ENCODE assay signal across 20 cellular contexts in genomic region chr2:8300216-8300615, GRCh38.
"Had no signal": no experiment of that assay in that cellular context is flagged by ENCODE, and none has a peak within 500 bp of the region (broad histone marks: within the 10 kb centered on the region; RNA-seq: fewer than 3 reads in every experiment).

No MANE protein-coding gene starts in this region.

- ATAC-seq: activated CD4-positive, CD25-positive, alpha-beta regulatory T cell treated with anti-CD3 and anti-CD28 coated beads, Interleukin-2, amount 50 U/mL, for 24 hours; activated naive CD4-positive, alpha-beta T cell treated with anti-CD3 and anti-CD28 coated beads, Interleukin-2, amount 50 U/mL, for 72 hours; activated T-cell treated with anti-CD3 and anti-CD28 coated beads, Interleukin-2, amount 50 U/mL, for 4 hours; left ventricle myocardium superior; upper lobe of right lung had no signal

- H3K4me1 Mint-ChIP-seq: nephron had no signal

- H3K27ac Mint-ChIP-seq: activated naive CD4-positive, alpha-beta T cell treated with anti-CD3 and anti-CD28 coated beads, Interleukin-2, amount 50 U/mL, for 72 hours; memory B cell; nephron had no signal

- H3K4me3 Mint-ChIP-seq: activated T-cell treated with anti-CD3 and anti-CD28 coated beads, Interleukin-2, amount 50 U/mL, for 4 hours; memory B cell; nephron had no signal

- DNase-seq: activated CD4-positive, alpha-beta T cell treated with anti-CD3 and anti-CD28 coated beads, Interleukin-2, amount 50 U/mL, for 1 hour; activated effector memory CD4-positive, alpha-beta T cell treated with anti-CD3 and anti-CD28 coated beads, Interleukin-2, amount 50 U/mL, for 16 hours; activated T-cell treated with anti-CD3 and anti-CD28 coated beads, Interleukin-2, amount 50 U/mL, for 4 hours; anterior cingulate cortex; effector memory CD4-positive, alpha-beta T cell; foreskin fibroblast; hypothalamus; kidney glomerular epithelial cell; left ventricle myocardium superior; sigmoid colon; spleen; stimulated activated CD4-positive, alpha-beta T cell treated with anti-CD3 and anti-CD28 coated beads, Interleukin-1b, Interleukin-23, amount 100 ng/mL, for 48 hours; stomach; testis; upper lobe of right lung had no signal

- H3K27me3 ChIP-seq: sigmoid colon, stomach, testis, upper lobe of right lung had no signal

- H3K27ac ChIP-seq: prostate gland, sigmoid colon, stomach, testis, upper lobe of right lung had no signal

- H3K9me3 ChIP-seq: prostate gland, sigmoid colon, spleen, stomach, testis, upper lobe of right lung had no signal

- H3K36me3 ChIP-seq: prostate gland, sigmoid colon, spleen, stomach, upper lobe of right lung had no signal

- H3K9me3 Mint-ChIP-seq: activated T-cell treated with anti-CD3 and anti-CD28 coated beads, Interleukin-2, amount 50 U/mL, for 4 hours; nephron had no signal

- H3K4me1 ChIP-seq: prostate gland, testis had no signal

- H3K4me3 ChIP-seq: prostate gland, sigmoid colon, spleen, stomach, testis, upper lobe of right lung had no signal
